Comparison of ENCODE assay signal across 15 cellular contexts in the genomic region with DNA sequence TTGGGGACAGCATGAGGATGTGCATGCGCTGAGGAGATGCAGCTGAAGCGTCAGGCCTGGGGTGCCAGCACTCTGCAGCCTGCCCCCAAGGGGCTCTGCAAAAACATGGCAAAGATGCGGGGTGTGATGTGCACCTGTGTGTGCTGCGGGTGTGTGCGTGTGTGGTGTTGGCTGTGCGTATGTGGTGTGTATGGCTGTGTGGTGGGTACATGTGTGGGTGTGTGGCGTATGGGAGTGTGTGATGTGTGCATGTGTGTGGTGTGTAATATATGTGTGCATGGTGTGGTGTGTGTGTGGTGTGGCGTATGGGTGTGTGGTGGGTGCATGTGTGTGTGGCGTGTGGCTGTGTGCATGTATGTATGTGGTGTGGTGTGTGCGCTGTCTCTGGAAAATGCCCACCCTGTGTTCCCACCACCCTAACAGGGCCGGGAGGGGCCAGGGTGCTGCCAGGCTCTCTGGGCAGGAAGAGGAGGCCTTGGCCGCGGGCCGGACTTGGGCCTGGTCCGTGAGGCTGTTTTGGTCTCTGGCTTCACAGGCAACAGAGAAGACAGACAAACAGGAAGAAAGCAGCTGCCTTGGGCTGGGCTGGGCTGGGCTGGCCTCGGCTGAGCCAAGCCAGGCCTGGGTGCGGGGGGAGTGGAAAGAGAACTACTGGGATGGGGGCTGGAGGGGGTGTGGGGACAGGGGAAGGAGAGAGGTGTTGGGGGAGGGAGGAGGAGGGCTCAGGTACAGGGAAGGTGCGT. TPM values are rescaled to one million over a fixed set of nuclear protein-coding genes. Genes with fewer than 3 reads are reported as not detected.
DNase-seq lines count a peak whose midpoint lies in the region; ATAC-seq and TF ChIP-seq lines count a peak whose summit lies in the region.
"Had no signal": no experiment of that assay in that cellular context is flagged by ENCODE, and none has a peak within 500 bp of the region (broad histone marks: within the 10 kb centered on the region; RNA-seq: fewer than 3 reads in every experiment).

No MANE protein-coding gene starts in this region.

- no peak overlapping the region for H3K4me3 Mint-ChIP-seq in activated CD4-positive, alpha-beta T cell treated with anti-CD3 and anti-CD28 coated beads for 36 hours
- peak overlapping the region; percentile 88 for H3K4me3 Mint-ChIP-seq in T-helper 17 cell
- H3K4me3 Mint-ChIP-seq: neural crest cell had no signal

- H3K9ac ChIP-seq in skeletal muscle tissue (ENCODE audit: low read depth in 1 of 3, low read length in 3 of 3) = peak overlapping the region in 1 of 3 donors; percentile 33

- no peaks in the 10 kb centered on the region for H3K36me3 Mint-ChIP-seq in activated CD4-positive, alpha-beta T cell treated with anti-CD3 and anti-CD28 coated beads for 36 hours (ENCODE audit: low read depth)
- no peaks in the 10 kb centered on the region for H3K36me3 Mint-ChIP-seq in T-helper 17 cell (ENCODE audit: low read depth)

- intact Hi-C loops in activated CD4-positive, alpha-beta T cell treated with anti-CD3 and anti-CD28 coated beads for 36 hours (cut with DNase I, micrococcal nuclease) = loop anchor here in 1 of 2 experiments (5.0 kb wide), 2 partner anchors 81 to 141 kb away; partner anchors contain the start of gene PLXNB3
- intact Hi-C loops in left cardiac atrium (cut with DNase I) = no loop called here

- H3K27ac ChIP-seq in skeletal muscle tissue (ENCODE audit: low read depth, low read length) = peak overlapping the region; percentile 12

- no peaks in the 10 kb centered on the region for H3K9me3 Mint-ChIP-seq in activated CD4-positive, alpha-beta T cell treated with anti-CD3 and anti-CD28 coated beads for 36 hours (ENCODE audit: low read depth)

- no peak for TF ChIP-seq CTCF in GM20000 (IDR thresholded peaks at IDR 0.05; ENCODE audit: extremely low read depth, missing control alignments)

- H3K9me3 ChIP-seq in T-helper 17 cell (ENCODE audit: control insufficient read depth, low read length, poor library complexity, severe bottlenecking) (no peaks in the 10 kb centered on the region), skeletal muscle tissue (ENCODE audit: control insufficient read depth in 3 of 3, low read length in 3 of 3) (no peaks in the 10 kb centered on the region)
- H3K9me3 ChIP-seq: transverse colon had no signal

- H3K27ac Mint-ChIP-seq in activated CD4-positive, alpha-beta T cell treated with anti-CD3 and anti-CD28 coated beads for 36 hours = peak overlapping the region; percentile 37
- peak overlapping the region; percentile 83 for H3K27ac Mint-ChIP-seq in T-helper 17 cell

- H3K27me3 ChIP-seq in skeletal muscle tissue (ENCODE audit: control insufficient read depth in 3 of 3, insufficient read depth in 3 of 3, low read length in 3 of 3) = peaks cover 0 to 10% (median 6%) of the 10 kb centered on the region in 3 donors
- H3K27me3 ChIP-seq: transverse colon had no signal

- H3K4me1 ChIP-seq in skeletal muscle tissue (ENCODE audit: control insufficient read depth in 3 of 3, insufficient read depth in 3 of 3, low read length in 3 of 3) = peaks cover 7 to 21% (median 10%) of the 10 kb centered on the region in 3 donors

- H3K4me3 ChIP-seq in skeletal muscle tissue (ENCODE audit: low read length in 3 of 3) = no peak overlapping the region
- H3K4me3 ChIP-seq: transverse colon had no signal

- no peak for DNase-seq in activated CD4-positive, alpha-beta T cell treated with anti-CD3 and anti-CD28 coated beads for 36 hours
- no peak for DNase-seq in activated CD4-positive, alpha-beta T cell treated with anti-CD3 and anti-CD28 coated beads, Interleukin-2, amount 50 U/mL, for 48 hours
- DNase-seq in T-helper 17 cell = no peak
- no peak for DNase-seq in left cardiac atrium
- DNase-seq in DMS 273 treated with DMSO at 0.1 percent for 48 hours (lab: John Stamatoyannopoulos, UW) = no peak
- no peak for DNase-seq in GM20000 (ENCODE audit: low spot score)
- DNase-seq: activated T-cell treated with anti-CD3 and anti-CD28 coated beads, Interleukin-2, amount 50 U/mL, for 48 hours; NCI-H345; transverse colon had no signal

- no peak for ATAC-seq in activated CD4-positive, alpha-beta T cell treated with anti-CD3 and anti-CD28 coated beads for 36 hours
- ATAC-seq in T-helper 17 cell = peak; percentile 8
- peak; percentile 39 to 44 for ATAC-seq in left cardiac atrium
- ATAC-seq in HG02970 (IDR thresholded peaks at IDR 0.05; ENCODE audit: low FRiP score, unreplicated experiment) = no peak

- CTCF ChIA-PET in activated CD4-positive, alpha-beta T cell treated with anti-CD3 and anti-CD28 coated beads for 36 hours (lab: Charles Lee) = no interaction called here

- H3K36me3 ChIP-seq in skeletal muscle tissue (ENCODE audit: control insufficient read depth in 3 of 3, insufficient read depth in 3 of 3, low read length in 3 of 3) = no peaks in the 10 kb centered on the region
- H3K36me3 ChIP-seq: transverse colon had no signal

- peaks cover 36% of the 10 kb centered on the region for H3K4me1 Mint-ChIP-seq in activated CD4-positive, alpha-beta T cell treated with anti-CD3 and anti-CD28 coated beads for 36 hours
- peaks cover 26% of the 10 kb centered on the region for H3K4me1 Mint-ChIP-seq in T-helper 17 cell

- H3K27me3 Mint-ChIP-seq in activated CD4-positive, alpha-beta T cell treated with anti-CD3 and anti-CD28 coated beads for 36 hours = no peaks in the 10 kb centered on the region
- no peaks in the 10 kb centered on the region for H3K27me3 Mint-ChIP-seq in T-helper 17 cell

- POLR2A ChIA-PET in activated CD4-positive, alpha-beta T cell treated with anti-CD3 and anti-CD28 coated beads for 36 hours (lab: Charles Lee) = no interaction called here

RNA-seq across cellular contexts. Expression of gene AVPR2, which starts 1.1 kb away (rescaled TPM):
- total RNA-seq in activated CD4-positive, alpha-beta T cell treated with anti-CD3 and anti-CD28 coated beads for 36 hours = not detected
- not detected for total RNA-seq in T-helper 17 cell
- total RNA-seq in left cardiac atrium = 1 to 10 TPM; 3.7 to 3.8 TPM
- 1.0 TPM for total RNA-seq in skeletal muscle tissue
- total RNA-seq: A673; HT-29; neural crest cell; T-helper 1 cell treated with Interleukin-12 subunit alpha and Interleukin-12 subunit beta and Interleukin-4 antibody, amounts not matched to agents 30 ng/mL and 1 ng/mL, for 36 hours had no signal

RNA-seq across cellular contexts. Expression of gene L1CAM, which starts 17.4 kb away (rescaled TPM):
- total RNA-seq in activated CD4-positive, alpha-beta T cell treated with anti-CD3 and anti-CD28 coated beads for 36 hours = under 1 TPM; 0.47 to 0.57 TPM
- total RNA-seq in T-helper 17 cell (1 to 10 TPM; 2.3 to 3.9 TPM), left cardiac atrium (1 to 10 TPM; 4.3 to 9.2 TPM), skeletal muscle tissue (1.6 TPM)
- total RNA-seq: HT-29 had no signal

RNA-seq across cellular contexts. Expression of gene ARHGAP4, which starts 22.7 kb away (rescaled TPM):
- total RNA-seq in activated CD4-positive, alpha-beta T cell treated with anti-CD3 and anti-CD28 coated beads for 36 hours = 100 to 1,000 TPM; 130 to 135 TPM
- total RNA-seq in T-helper 17 cell (100 to 1,000 TPM; 374 to 404 TPM), left cardiac atrium (10 to 100 TPM; 19.3 to 20.4 TPM), skeletal muscle tissue (25.1 TPM)

RNA-seq across cellular contexts. Expression of gene NAA10, which starts 31.4 kb away (rescaled TPM):
- total RNA-seq in activated CD4-positive, alpha-beta T cell treated with anti-CD3 and anti-CD28 coated beads for 36 hours = 100 to 1,000 TPM; 108 to 115 TPM
- total RNA-seq in T-helper 17 cell = 10 to 100 TPM; 42.8 to 48.5 TPM
- 10 to 100 TPM; 67.4 to 81.4 TPM for total RNA-seq in left cardiac atrium
- 13.6 TPM for total RNA-seq in skeletal muscle tissue

RNA-seq across cellular contexts. Expression of gene RENBP, which starts 41.0 kb away (rescaled TPM):
- 1 to 10 TPM; 6.0 to 8.1 TPM for total RNA-seq in activated CD4-positive, alpha-beta T cell treated with anti-CD3 and anti-CD28 coated beads for 36 hours
- total RNA-seq in T-helper 17 cell (10 to 100 TPM in 1 of 2 donors, 1 to 10 TPM in 1; 8.8 to 11.5 TPM), left cardiac atrium (10 to 100 TPM; 14.7 to 14.8 TPM), skeletal muscle tissue (5.7 TPM)

Comparison
In these comparisons a context has a peak if more than half of its experiments do, and no peak if none do; other contexts are left out.
1. ATAC-seq: peak in T-helper 17 cell (single experiment) and left cardiac atrium (2 of 2); none in activated CD4-positive, alpha-beta T cell treated with anti-CD3 and anti-CD28 coated beads for 36 hours (single experiment) and HG02970 (single experiment).